In genomic region chr4:148778980-148779675, GRCh38 we compare ENCODE assay signal across 20 cellular contexts.
"Had no signal": no experiment of that assay in that cellular context is flagged by ENCODE, and none has a peak within 500 bp of the region (broad histone marks: within the 10 kb centered on the region; RNA-seq: fewer than 3 reads in every experiment).

No MANE protein-coding gene starts in this region.

- H3K4me1 Mint-ChIP-seq: activated CD4-positive, alpha-beta T cell treated with anti-CD3 and anti-CD28 coated beads, Interleukin-2, amount 10 ng/mL, durations not matched to agents 7 days and 5 days; activated naive CD4-positive, alpha-beta T cell treated with anti-CD3 and anti-CD28 coated beads, Interleukin-2, amount 10 ng/mL, durations not matched to agents 7 days and 5 days; memory B cell; naive thymus-derived CD8-positive, alpha-beta T cell had no signal

- H3K9me3 Mint-ChIP-seq: activated CD4-positive, alpha-beta T cell treated with anti-CD3 and anti-CD28 coated beads, Interleukin-2, amount 10 ng/mL, durations not matched to agents 7 days and 5 days; activated naive CD4-positive, alpha-beta T cell treated with anti-CD3 and anti-CD28 coated beads, Interleukin-2, amount 10 ng/mL, durations not matched to agents 7 days and 5 days; activated T-cell treated with anti-CD3 and anti-CD28 coated beads, Interleukin-2, amount 50 U/mL, for 4 hours had no signal

- H3K4me3 ChIP-seq: ovary, psoas muscle had no signal

- H3K4me1 ChIP-seq: psoas muscle had no signal

- DNase-seq: activated CD4-positive, alpha-beta T cell treated with anti-CD3 and anti-CD28 coated beads, Interleukin-2, amount 10 ng/mL, durations not matched to agents 7 days and 5 days; activated CD8-positive, alpha-beta T cell treated with anti-CD3 and anti-CD28 coated beads, Interleukin-2, amount 10 ng/mL, durations not matched to agents 7 days and 5 days; activated effector memory CD4-positive, alpha-beta T cell treated with Interleukin-2 at 50 U/mL for 16 hours; activated naive CD4-positive, alpha-beta T cell treated with anti-CD3 and anti-CD28 coated beads, Interleukin-2, amount 10 ng/mL, durations not matched to agents 7 days and 5 days; activated T-cell treated with anti-CD3 and anti-CD28 coated beads, Interleukin-2, amount 50 U/mL, for 4 hours; caudate nucleus; endodermal cell; foreskin melanocyte; head of caudate nucleus; kidney; left ventricle myocardium superior; naive thymus-derived CD8-positive, alpha-beta T cell; ovary; psoas muscle; stimulated activated CD4-positive, alpha-beta T cell treated with anti-CD3 and anti-CD28 coated beads, Interleukin-4, amount 100 ng/mL, for 24 hours; stimulated activated naive B cell treated with anti-CD40 and anti-IgM and Interleukin-4, amounts not matched to agents 10 μg/mL and 1 μg/mL and 100 μg/mL, for 72 hours; T1000 had no signal

- H3K36me3 Mint-ChIP-seq: activated naive CD4-positive, alpha-beta T cell treated with anti-CD3 and anti-CD28 coated beads, Interleukin-2, amount 10 ng/mL, durations not matched to agents 7 days and 5 days; memory B cell had no signal

- ATAC-seq: activated CD4-positive, CD25-positive, alpha-beta regulatory T cell treated with anti-CD3 and anti-CD28 coated beads, Interleukin-2, amount 50 U/mL, for 24 hours; activated CD8-positive, alpha-beta T cell treated with anti-CD3 and anti-CD28 coated beads, Interleukin-2, amount 10 ng/mL, durations not matched to agents 7 days and 5 days; activated T-cell treated with anti-CD3 and anti-CD28 coated beads, Interleukin-2, amount 50 U/mL, for 4 hours; left ventricle myocardium superior; naive thymus-derived CD8-positive, alpha-beta T cell; psoas muscle; sciatic nerve; stimulated activated naive B cell treated with anti-CD40 and anti-IgM and Interleukin-4, amounts not matched to agents 10 μg/mL and 1 μg/mL and 100 μg/mL, for 72 hours had no signal

- H3K27ac Mint-ChIP-seq: activated CD4-positive, alpha-beta T cell treated with anti-CD3 and anti-CD28 coated beads, Interleukin-2, amount 10 ng/mL, durations not matched to agents 7 days and 5 days; activated CD8-positive, alpha-beta T cell treated with anti-CD3 and anti-CD28 coated beads, Interleukin-2, amount 10 ng/mL, durations not matched to agents 7 days and 5 days; activated naive CD4-positive, alpha-beta T cell treated with anti-CD3 and anti-CD28 coated beads, Interleukin-2, amount 10 ng/mL, durations not matched to agents 7 days and 5 days; endodermal cell; memory B cell; stimulated activated naive B cell treated with anti-CD40 and anti-IgM and Interleukin-4, amounts not matched to agents 10 μg/mL and 1 μg/mL and 100 μg/mL, for 72 hours had no signal

- H3K9me3 ChIP-seq: ovary, psoas muscle had no signal

- H3K4me3 Mint-ChIP-seq: activated CD4-positive, alpha-beta T cell treated with anti-CD3 and anti-CD28 coated beads, Interleukin-2, amount 10 ng/mL, durations not matched to agents 7 days and 5 days; activated CD8-positive, alpha-beta T cell treated with anti-CD3 and anti-CD28 coated beads, Interleukin-2, amount 10 ng/mL, durations not matched to agents 7 days and 5 days; activated naive CD4-positive, alpha-beta T cell treated with anti-CD3 and anti-CD28 coated beads, Interleukin-2, amount 10 ng/mL, durations not matched to agents 7 days and 5 days; activated T-cell treated with anti-CD3 and anti-CD28 coated beads, Interleukin-2, amount 50 U/mL, for 4 hours; endodermal cell; memory B cell; naive thymus-derived CD8-positive, alpha-beta T cell; stimulated activated naive B cell treated with anti-CD40 and anti-IgM and Interleukin-4, amounts not matched to agents 10 μg/mL and 1 μg/mL and 100 μg/mL, for 72 hours had no signal

- H3K27me3 Mint-ChIP-seq: activated CD4-positive, alpha-beta T cell treated with anti-CD3 and anti-CD28 coated beads, Interleukin-2, amount 10 ng/mL, durations not matched to agents 7 days and 5 days; activated naive CD4-positive, alpha-beta T cell treated with anti-CD3 and anti-CD28 coated beads, Interleukin-2, amount 10 ng/mL, durations not matched to agents 7 days and 5 days; memory B cell; stimulated activated naive B cell treated with anti-CD40 and anti-IgM and Interleukin-4, amounts not matched to agents 10 μg/mL and 1 μg/mL and 100 μg/mL, for 72 hours had no signal

- H3K36me3 ChIP-seq: ovary had no signal

- H3K27me3 ChIP-seq: ovary had no signal

- H3K27ac ChIP-seq: ovary, psoas muscle had no signal
